ENCODE assay signal across 35 cellular contexts in the genomic region with DNA sequence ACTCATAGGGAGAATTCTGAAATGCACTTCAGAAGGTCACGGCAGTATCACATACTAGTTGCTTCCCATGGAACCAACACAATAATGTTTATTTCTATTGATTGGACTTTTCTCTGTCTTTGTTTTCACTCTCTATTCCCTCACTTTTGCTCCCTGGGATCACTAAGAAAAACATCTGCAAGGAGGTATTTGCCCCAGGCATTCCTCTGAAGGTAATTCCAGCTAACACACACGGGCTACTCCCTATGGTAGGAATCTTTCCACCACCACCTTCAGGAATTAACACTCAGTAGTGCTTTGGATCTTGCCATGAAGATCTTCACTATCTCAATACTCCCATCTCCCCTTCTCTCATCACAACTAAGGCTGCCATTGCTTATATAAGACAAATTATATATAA.
"Had no signal": no experiment of that assay in that cellular context is flagged by ENCODE, and none has a peak within 500 bp of the region (broad histone marks: within the 10 kb centered on the region; RNA-seq: fewer than 3 reads in every experiment).

No MANE protein-coding gene starts in this region.

- H3K27me3 ChIP-seq: MG63 had no signal

- H3K9me3 ChIP-seq: MG63 had no signal

- H3K9ac ChIP-seq: KMS-11 had no signal

- H3K27ac ChIP-seq: KMS-11 had no signal

- H3K36me3 ChIP-seq: MG63 had no signal

- H3K4me2 ChIP-seq: KMS-11 had no signal

- H3K4me3 ChIP-seq: MG63 had no signal

- DNase-seq: Karpas-422, Kasumi-1, KG1, MG63, MM.1S, MV-4-11, NCI-H1048, NCI-H1092, NCI-H1092 treated with DMSO at 0.1 percent for 48 hours, NCI-H1105, NCI-H1105 treated with DMSO at 0.1 percent for 48 hours, NCI-H1417, NCI-H1417 treated with DMSO at 0.1 percent for 48 hours, NCI-H1436, NCI-H1436 treated with DMSO at 0.1 percent for 48 hours, NCI-H146, NCI-H1694, NCI-H1694 treated with DMSO at 0.1 percent for 48 hours, NCI-H187, NCI-H187 treated with DMSO at 0.1 percent for 48 hours, NCI-H1930, NCI-H2029, NCI-H2081, NCI-H2081 treated with DMSO at 0.1 percent for 48 hours, NCI-H2107, NCI-H2171, NCI-H2171 treated with DMSO at 0.1 percent for 48 hours, NCI-H2227 treated with DMSO at 0.1 percent for 48 hours, NCI-H226, NCI-H345, NCI-H446, NCI-H446 treated with DMSO at 0.1 percent for 48 hours, NCI-H510A, NCI-H510A treated with DMSO at 0.1 percent for 48 hours had no signal
